ENCODE assay signal across 8 cellular contexts in genomic region chrX:30504309-30504708, GRCh38.
DNase-seq lines count a peak whose midpoint lies in the region; ATAC-seq lines count a peak whose summit lies in the region.

No MANE protein-coding gene starts in this region.

- DNase-seq in NCI-H2107 treated with DMSO at 0.1 percent for 48 hours (lab: John Stamatoyannopoulos, UW; ENCODE audit: unreplicated experiment) (peak; percentile 36), NCI-H2107 (lab: John Stamatoyannopoulos, UW) (no peak), NCI-H2227 (lab: John Stamatoyannopoulos, UW; ENCODE audit: unreplicated experiment) (peak; percentile 11), dermis microvascular lymphatic vessel endothelial cell (ENCODE audit: low read depth in 2 of 2) (peak; percentile 26 to 29), renal cortical epithelial cell (ENCODE audit: low read depth) (peak; percentile 33)

- ATAC-seq in GM21529 (IDR thresholded peaks at IDR 0.05; ENCODE audit: unreplicated experiment): no peak
- ATAC-seq in HG03378 (IDR thresholded peaks at IDR 0.05; ENCODE audit: unreplicated experiment): no peak
- no peak for ATAC-seq in GM18502 (IDR thresholded peaks at IDR 0.05; ENCODE audit: poor library complexity, unreplicated experiment)
